In genomic region chr11:20672575-20672974, GRCh38 we compare ENCODE assay signal across 1 cellular context.
TF ChIP-seq lines count a peak whose summit lies in the region.

No MANE protein-coding gene starts in this region.

TF ChIP-seq in HCT116, 20 proteins besides CTCF, POLR2A, EP300 and RAD21 (continued from another document):
- TF ChIP-seq REST (IDR thresholded peaks at IDR 0.05; ENCODE audit: low read depth) (no peak), SIN3A (IDR thresholded peaks at IDR 0.05; ENCODE audit: low read depth) (no peak), SP1 (IDR thresholded peaks at IDR 0.05; ENCODE audit: low read depth) (no peak), MAX (IDR thresholded peaks at IDR 0.05) (no peak), ZFX (IDR thresholded peaks at IDR 0.05) (no peak), ZNF274 (IDR thresholded peaks at IDR 0.05; ENCODE audit: low read depth, low read length) (no peak), JUND (IDR thresholded peaks at IDR 0.05) (no peak), EZH2phosphoT487 (IDR thresholded peaks at IDR 0.05; ENCODE audit: borderline replicate concordance) (no peak), EZH2 (IDR thresholded peaks at IDR 0.05) (no peak)
